9 cellular contexts compared by ENCODE assay signal in the genomic region with DNA sequence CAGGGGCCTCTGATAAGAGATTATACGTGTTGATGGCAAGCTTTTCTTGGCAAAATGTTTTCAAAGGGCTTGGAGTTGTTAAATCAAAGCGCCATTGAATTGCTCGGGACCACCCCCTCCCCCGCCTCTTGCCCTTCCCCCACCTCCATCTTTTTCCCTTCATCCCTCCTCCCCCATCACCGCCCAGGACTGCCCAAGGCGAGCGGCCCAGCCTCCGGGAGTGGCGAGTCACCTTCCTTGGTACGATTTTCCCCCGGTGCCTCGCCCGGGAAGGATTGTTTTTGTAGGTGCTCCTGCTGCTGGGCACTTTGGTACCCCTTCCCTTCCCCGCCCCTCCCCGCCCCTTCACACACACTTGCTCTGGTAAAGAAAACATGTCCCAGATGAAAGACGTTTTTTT.
DNase-seq lines count a peak whose midpoint lies in the region; ATAC-seq and TF ChIP-seq lines count a peak whose summit lies in the region.
"Had no signal": no experiment of that assay in that cellular context is flagged by ENCODE, and none has a peak within 500 bp of the region (broad histone marks: within the 10 kb centered on the region; RNA-seq: fewer than 3 reads in every experiment).

No MANE protein-coding gene starts in this region.

- H3K36me3 ChIP-seq in NT2/D1 (ENCODE audit: insufficient read depth, insufficient read length, low read length): no peaks in the 10 kb centered on the region
- H3K36me3 ChIP-seq in mesenchymal stem cell (ENCODE audit: control insufficient read depth in 1 of 2, insufficient read depth in 2 of 2, low read depth in 1 of 2, low read length in 2 of 2): no peaks in the 10 kb centered on the region
- H3K36me3 ChIP-seq in stomach: no peaks in the 10 kb centered on the region

- H3K4ac ChIP-seq in mesenchymal stem cell (ENCODE audit: low read depth in 1 of 2, low read length in 2 of 2): no peak overlapping the region

- peak overlapping the region; percentile 78 for H3K4me2 ChIP-seq in mesenchymal stem cell (ENCODE audit: low read length, poor library complexity, severe bottlenecking)

- H3K27ac ChIP-seq in coronary artery: no peak overlapping the region
- no peak overlapping the region for H3K27ac ChIP-seq in mesenchymal stem cell (ENCODE audit: low read length, poor library complexity, severe bottlenecking)
- no peak overlapping the region for H3K27ac ChIP-seq in stomach

- H3K23ac ChIP-seq in mesenchymal stem cell (ENCODE audit: low read length in 2 of 2): no peak overlapping the region

- DNase-seq in NT2/D1 (ENCODE audit: low read depth, low spot score): no peak
- no peak for DNase-seq in coronary artery (ENCODE audit: low spot score)
- DNase-seq in mesenchymal stem cell: no peak
- no peak for DNase-seq in stomach
- no peak for DNase-seq in NCI-H526 (lab: John Stamatoyannopoulos, UW)
- DNase-seq in cerebellum (ENCODE audit: low spot score): no peak
- DNase-seq: activated effector memory CD4-positive, alpha-beta T cell treated with anti-CD3 and anti-CD28 coated beads, Interleukin-2, amount 50 U/mL, for 16 hours; effector CD8-positive, alpha-beta T cell had no signal

- no peak overlapping the region for H2BK5ac ChIP-seq in mesenchymal stem cell (ENCODE audit: low read depth, low read length, poor library complexity, severe bottlenecking)

- H2AK5ac ChIP-seq in mesenchymal stem cell (ENCODE audit: low read length, severe bottlenecking): no peak overlapping the region

- peaks cover 73% of the 10 kb centered on the region for H3K27me3 ChIP-seq in NT2/D1 (ENCODE audit: insufficient read depth, insufficient read length)
- peaks cover 10 to 61% of the 10 kb centered on the region in 2 experiments for H3K27me3 ChIP-seq in mesenchymal stem cell (ENCODE audit: control insufficient read depth in 1 of 2, insufficient read depth in 1 of 2, low read length in 2 of 2)
- peaks cover 28 to 87% (median 71%) of the 10 kb centered on the region in 3 donors for H3K27me3 ChIP-seq in stomach

- H3K9me3 ChIP-seq in NT2/D1 (ENCODE audit: insufficient read depth, low read length) (no peaks in the 10 kb centered on the region), mesenchymal stem cell (ENCODE audit: control insufficient read depth, low read length) (no peaks in the 10 kb centered on the region), stomach (no peaks in the 10 kb centered on the region)

- intact Hi-C loops in stomach (cut with DNase I; ENCODE audit: low total_unique reads): no loop called here

- H4K8ac ChIP-seq in mesenchymal stem cell (ENCODE audit: low read length): no peak overlapping the region

- H3K4me3 ChIP-seq in NT2/D1 (ENCODE audit: insufficient read length, low read depth) (peak overlapping the region; percentile 32), coronary artery (peak overlapping the region; percentile 71), mesenchymal stem cell (ENCODE audit: insufficient read depth in 1 of 2, low read depth in 1 of 2, low read length in 2 of 2) (peak overlapping the region in 1 of 2 experiments; percentile 66), stomach (peak overlapping the region; percentile 43 to 54 (median 44))

- TF ChIP-seq CTCF in coronary artery (IDR thresholded peaks at IDR 0.05): no peak
- no peak for TF ChIP-seq CTCF in stomach (IDR thresholded peaks at IDR 0.05)

- TF ChIP-seq EP300 in stomach (IDR thresholded peaks at IDR 0.05): no peak

- H3K79me1 ChIP-seq in mesenchymal stem cell (replicated peaks; ENCODE audit: low read length, poor library complexity, severe bottlenecking): no peaks in the 10 kb centered on the region

- no peak for TF ChIP-seq POLR2A in stomach (IDR thresholded peaks at IDR 0.05)

- H2BK15ac ChIP-seq in mesenchymal stem cell (ENCODE audit: low read depth, poor library complexity, severe bottlenecking): no peak overlapping the region

- 5% methylated on average over 13 of the region's 16 CpGs for WGBS in mesenchymal stem cell
- WGBS in stomach, 5 donors: 6 to 9% (median 7%) methylated on average over 14 to 16 of the region's 16 CpGs

- no peak overlapping the region for H4K91ac ChIP-seq in mesenchymal stem cell (ENCODE audit: low read length)

- H2BK120ac ChIP-seq in mesenchymal stem cell (ENCODE audit: low read depth, low read length): no peak overlapping the region

- no peak overlapping the region for H3K18ac ChIP-seq in mesenchymal stem cell (ENCODE audit: low read depth in 1 of 2, low read length in 2 of 2)

- no peak overlapping the region for H2AFZ ChIP-seq in mesenchymal stem cell (ENCODE audit: low read depth, low read length)

- H3K4me1 ChIP-seq in NT2/D1 (ENCODE audit: insufficient read depth, insufficient read length): no peaks in the 10 kb centered on the region
- peaks cover 28% of the 10 kb centered on the region for H3K4me1 ChIP-seq in mesenchymal stem cell (ENCODE audit: control insufficient read depth, insufficient read depth, low read depth, low read length)
- H3K4me1 ChIP-seq in stomach: peaks cover 21 to 37% (median 31%) of the 10 kb centered on the region in 4 donors

- no peak for ATAC-seq in GM19452 (IDR thresholded peaks at IDR 0.05; ENCODE audit: unreplicated experiment)

- no peak overlapping the region for H3K9ac ChIP-seq in NT2/D1 (ENCODE audit: insufficient read length, low read depth)
- peak overlapping the region; percentile 54 for H3K9ac ChIP-seq in mesenchymal stem cell (ENCODE audit: low read length)

- no peak overlapping the region for H3K14ac ChIP-seq in mesenchymal stem cell (ENCODE audit: low read length in 2 of 2)

- no peak overlapping the region for H2BK12ac ChIP-seq in mesenchymal stem cell (ENCODE audit: low read length in 2 of 2)
